Comparison of ENCODE assay signal across 9 cellular contexts in genomic region chr5:134026521-134027202, GRCh38. TPM values are rescaled to one million over a fixed set of nuclear protein-coding genes. Genes with fewer than 3 reads are reported as not detected.
A peak's percentile ranks its signal among the peaks of the same experiment; 100 is the strongest.
DNase-seq lines count a peak whose midpoint lies in the region; ATAC-seq, FAIRE-seq and TF ChIP-seq lines count a peak whose summit lies in the region.
"Had no signal": no experiment of that assay in that cellular context is flagged by ENCODE, and none has a peak within 500 bp of the region (broad histone marks: within the 10 kb centered on the region; RNA-seq: fewer than 3 reads in every experiment).

No MANE protein-coding gene starts in this region.

- peaks cover 15% of the 10 kb centered on the region for H3F3A ChIP-seq in GM23248 (ENCODE audit: insufficient read depth)

- no peaks in the 10 kb centered on the region for H4K20me1 ChIP-seq in GM23248 (ENCODE audit: insufficient read depth)
- no peaks in the 10 kb centered on the region for H4K20me1 ChIP-seq in HepG2 (ENCODE audit: insufficient read depth, low read length)

- 67 to 68% methylated on average over 4 of the region's 4 CpGs for WGBS in GM23248 (ENCODE audit: low coverage in 1 of 2, low lambda C conversion rate in 2 of 2, missing lambda C conversion rate in 2 of 2), 2 experiments
- 20% methylated on average over 4 of the region's 4 CpGs for WGBS in HepG2 (ENCODE audit: low lambda C conversion rate)

- TF ChIP-seq CTCF in MCF 10A (IDR thresholded peaks at IDR 0.05; ENCODE audit: unreplicated experiment) (peak; percentile 45), HepG2 (CRISPR knock-in tag; IDR thresholded peaks at IDR 0.05) (peak; percentile 93)

- CTCF ChIA-PET in MCF 10A (lab: Yijun Ruan, JAX) (interaction anchor here (0.6 to 3.1 kb wide), 15 partner anchors 10 to 817 kb away, joined by 3 to 22 read pairs (median 5); no protein-coding TSS in a partner anchor), HepG2 (lab: Yijun Ruan, JAX; ENCODE audit: low intra/inter-chr PET ratio, low total read pairs) (interaction anchor here (1.0 to 4.3 kb wide), 5 partner anchors 12 to 120 kb away, joined by 3 to 47 read pairs (median 4); no protein-coding TSS in a partner anchor)

- BruUV-seq in MCF 10A (replicated peaks; lab: Mats Ljungman, UMichigan) (no TSS peak), HepG2 (replicated peaks; lab: Mats Ljungman, UMichigan) (no TSS peak)

- no peak overlapping the region for H3K9ac ChIP-seq in GM23248
- H3K9ac ChIP-seq in HepG2 (ENCODE audit: insufficient read depth, low read depth, low read length) = no peak overlapping the region

- peak; percentile 14 for DNase-seq in DMS79 (lab: John Stamatoyannopoulos, UW)
- peak; percentile 62 for DNase-seq in GM23248
- DNase-seq in NCI-H1436 treated with DMSO at 0.1 percent for 48 hours (lab: John Stamatoyannopoulos, UW) = peak; percentile 6
- peak in 1 of 3 donors; percentile 31 for DNase-seq in T-helper 17 cell
- DNase-seq in MCF 10A (ENCODE audit: unreplicated experiment) = peak; percentile 86
- DNase-seq in HepG2 (ENCODE audit: low spot score) = peak; percentile 75
- DNase-seq in ureter (ENCODE audit: low spot score) = peak; percentile 56

- H3K4me3 ChIP-seq in GM23248 (no peak overlapping the region), HepG2 (replicated peaks in 1 of 3; ENCODE audit: insufficient read depth in 1 of 3, low read depth in 2 of 3, low read length in 3 of 3) (no peak overlapping the region)

- no peak overlapping the region for H3K4me2 ChIP-seq in GM23248 (ENCODE audit: unreplicated experiment)
- peak overlapping the region; percentile 29; the same call in 1 of the 2 replicates for H3K4me2 ChIP-seq in HepG2 (ENCODE audit: low read depth, low read length)

- H3K79me2 ChIP-seq in GM23248 (ENCODE audit: insufficient read depth) (no peaks in the 10 kb centered on the region), HepG2 (ENCODE audit: insufficient read depth, low read length) (no peaks in the 10 kb centered on the region)

- peaks cover 11% of the 10 kb centered on the region for H3K27me3 Mint-ChIP-seq in T-helper 17 cell
- no peaks in the 10 kb centered on the region for H3K27me3 Mint-ChIP-seq in MCF 10A (ENCODE audit: insufficient read depth, unreplicated experiment)

- H3K36me3 ChIP-seq in GM23248 (ENCODE audit: low read depth) (no peaks in the 10 kb centered on the region), HepG2 (replicated peaks in 1 of 2; ENCODE audit: control insufficient read depth in 1 of 2, insufficient read depth in 2 of 2, low read length in 2 of 2) (no peaks in the 10 kb centered on the region)

- H3K27ac ChIP-seq in GM23248 (no peak overlapping the region), HepG2 (ENCODE audit: extremely low read length, insufficient read depth, low read length) (no peak overlapping the region)

- TF ChIP-seq EP300 in HepG2 (IDR thresholded peaks at IDR 0.05; ENCODE audit: low read depth in 2 of 2, low read length in 2 of 2) = no peak
- no peak for TF ChIP-seq EP300 in HepG2 (CRISPR knock-in tag; IDR thresholded peaks at IDR 0.05; ENCODE audit: borderline replicate concordance)

- H3K9me3 ChIP-seq in GM23248 (ENCODE audit: low read depth) (no peaks in the 10 kb centered on the region), T-helper 17 cell (ENCODE audit: control insufficient read depth, low read length, poor library complexity, severe bottlenecking) (no peaks in the 10 kb centered on the region), HepG2 (ENCODE audit: low read length) (no peaks in the 10 kb centered on the region)

- POLR2A ChIA-PET in MCF 10A (lab: Yijun Ruan, JAX) = interaction anchor here (0.6 kb wide), 1 partner anchor 1010 kb away, joined by 3 read pairs; no protein-coding TSS in a partner anchor
- POLR2A ChIA-PET in HepG2 (lab: Yijun Ruan, JAX) = interaction anchor here (0.5 to 2.2 kb wide), 14 partner anchors 9 to 149 kb away, joined by 3 to 13 read pairs (median 4); partner anchors contain the start of genes TCF7 and VDAC1

- H3K9me2 ChIP-seq in GM23248 (ENCODE audit: insufficient read depth) = no peaks in the 10 kb centered on the region

- no peak overlapping the region for H3K4me3 Mint-ChIP-seq in T-helper 17 cell
- no peak overlapping the region for H3K4me3 Mint-ChIP-seq in MCF 10A (ENCODE audit: unreplicated experiment)

- FAIRE-seq in HepG2 (lab: Jason Lieb, UNC) = peak; percentile 98
- FAIRE-seq: TTC549 had no signal

- intact Hi-C loops in MCF 10A (cut with micrococcal nuclease) = loop anchor here (1.0 kb wide), 1 partner anchor 114 kb away; no protein-coding TSS in a partner anchor
- intact Hi-C loops in HepG2 (cut with micrococcal nuclease; ENCODE audit: unreplicated experiment) = loop anchor here (1.0 kb wide), 1 partner anchor 12 kb away; no protein-coding TSS in a partner anchor

- H3K36me3 Mint-ChIP-seq in T-helper 17 cell (ENCODE audit: low read depth) (peaks cover 4% of the 10 kb centered on the region), MCF 10A (ENCODE audit: insufficient read depth, unreplicated experiment) (no peaks in the 10 kb centered on the region)

- TF ChIP-seq RAD21 in HepG2 (CRISPR knock-in tag; IDR thresholded peaks at IDR 0.05) = peak; percentile 79

- no peak overlapping the region for H3K27ac Mint-ChIP-seq in T-helper 17 cell
- no peak overlapping the region for H3K27ac Mint-ChIP-seq in MCF 10A (ENCODE audit: low read depth, unreplicated experiment)

- H3K27me3 ChIP-seq in GM23248 (replicated peaks; ENCODE audit: insufficient read depth) (peaks cover 19% of the 10 kb centered on the region; the same call in 1 of the 2 replicates), HepG2 (ENCODE audit: control insufficient read depth in 1 of 2, insufficient read depth in 2 of 2, low read length in 2 of 2) (no peaks in the 10 kb centered on the region)

- H3K9me3 Mint-ChIP-seq in MCF 10A (ENCODE audit: unreplicated experiment) = no peaks in the 10 kb centered on the region

- in situ Hi-C loops in GM23248 (cut with MboI) (no loop called here), HepG2 (cut with HindIII; ENCODE audit: extremely low pct_ligation_motif_present, low pct_unique_long_range_greater_than_20kb) (no loop called here)

- H2AFZ ChIP-seq in GM23248 = no peak overlapping the region
- H2AFZ ChIP-seq in HepG2 (ENCODE audit: low read length) = no peak overlapping the region

- H3K4me1 ChIP-seq in GM23248 (ENCODE audit: insufficient read depth) (peaks cover 19% of the 10 kb centered on the region), HepG2 (ENCODE audit: insufficient read depth, low read length) (peaks cover 15% of the 10 kb centered on the region)

- no peak for TF ChIP-seq POLR2A in HepG2 (IDR thresholded peaks at IDR 0.05; ENCODE audit: insufficient read depth in 1 of 2, low read depth in 2 of 2, low read length in 2 of 2)

- ATAC-seq in T-helper 17 cell (peak; percentile 99), HepG2 (peak; percentile 99), HG03457 (IDR thresholded peaks at IDR 0.05; ENCODE audit: unreplicated experiment) (no peak)

- H3K4me1 Mint-ChIP-seq in T-helper 17 cell = no peaks in the 10 kb centered on the region
- peaks cover 20% of the 10 kb centered on the region for H3K4me1 Mint-ChIP-seq in MCF 10A (ENCODE audit: insufficient read depth, unreplicated experiment)

RNA-seq across cellular contexts. Expression of gene VDAC1, which starts 21.9 kb away (rescaled TPM):
- 329 and 332 TPM in 2 replicates for total RNA-seq in GM23248 (2014; rRNA removed; shearing (Covaris generic))
- polyA plus RNA-seq in GM23248 (2016; fragmentation: Nextera tagmentation; extraction: Ambion mirVana) = 318 and 337 TPM in 2 replicates
- 10 to 100 TPM; 58.1 to 71.4 TPM for total RNA-seq in T-helper 17 cell
- total RNA-seq in MCF 10A (2022) = 262 and 334 TPM in 2 replicates
- total RNA-seq in HepG2 (2016; rRNA removed; fragmentation: Illumina TruSeq; extraction: Trizol) = 380 and 481 TPM in 2 replicates
- 142 and 143 TPM in 2 replicates for total RNA-seq in HepG2 (2016; cell fraction: cytosol; rRNA removed; fragmentation: Illumina TruSeq; extraction: Trizol; ENCODE audit: low read depth)
- total RNA-seq in HepG2 (2016; cell fraction: insoluble cytoplasmic fraction; rRNA removed; fragmentation: Illumina TruSeq; extraction: Trizol) = 391 and 476 TPM in 2 replicates
- total RNA-seq in HepG2 (2016; cell fraction: membrane; rRNA removed; fragmentation: Illumina TruSeq; extraction: Trizol) = 267 and 273 TPM in 2 replicates
- total RNA-seq in HepG2 (2016; cell fraction: nucleus; rRNA removed; fragmentation: Illumina TruSeq; extraction: Trizol) = 160 and 168 TPM in 2 replicates
- 112 and 119 TPM in 2 replicates for polyA plus RNA-seq in HepG2 (2011; rRNA removed)
- 99.4 and 136 TPM in 2 replicates for polyA plus RNA-seq in HepG2 (2011; cell fraction: cytosol; rRNA removed)
- polyA plus RNA-seq in HepG2 (2011; cell fraction: nucleus; rRNA removed) = 68.8 and 87.6 TPM in 2 replicates
- polyA plus RNA-seq in HepG2 (2012) = 283 and 305 TPM in 2 replicates
- 122 and 132 TPM in 2 replicates for polyA plus RNA-seq in HepG2 (2016; cell fraction: cytosol; fragmentation: Illumina TruSeq; extraction: Trizol; ENCODE audit: low read depth)
- polyA plus RNA-seq in HepG2 (2016; cell fraction: insoluble cytoplasmic fraction; fragmentation: Illumina TruSeq; extraction: Trizol; ENCODE audit: low read depth) = 522 and 545 TPM in 2 replicates
- 196 and 202 TPM in 2 replicates for polyA plus RNA-seq in HepG2 (2016; cell fraction: membrane; fragmentation: Illumina TruSeq; extraction: Trizol; ENCODE audit: low read depth)
- polyA plus RNA-seq in HepG2 (2016; cell fraction: nucleus; fragmentation: Illumina TruSeq; extraction: Trizol; ENCODE audit: insufficient read depth, low read depth) = 247 and 250 TPM in 2 replicates
- 53.4 and 93.5 TPM in 2 replicates for polyA minus RNA-seq in HepG2 (2011; rRNA and poly(A)+ RNA removed; ENCODE audit: low replicate concordance)
- 105 and 139 TPM in 2 replicates for polyA minus RNA-seq in HepG2 (2011; cell fraction: cytosol; rRNA and poly(A)+ RNA removed)
- 59.4 and 73.6 TPM in 2 replicates for polyA minus RNA-seq in HepG2 (2011; cell fraction: nucleus; rRNA and poly(A)+ RNA removed)
- 167 TPM for total RNA-seq in ureter

RNA-seq across cellular contexts. Expression of gene C5orf15, which starts 58.2 kb away (rescaled TPM):
- total RNA-seq in GM23248 (2014; rRNA removed; shearing (Covaris generic)) = 126 and 128 TPM in 2 replicates
- polyA plus RNA-seq in GM23248 (2016; fragmentation: Nextera tagmentation; extraction: Ambion mirVana) (121 and 122 TPM in 2 replicates), HepG2 (2011; rRNA removed) (82.7 and 84.1 TPM in 2 replicates)
- total RNA-seq in T-helper 17 cell (10 to 100 TPM; 12.1 to 13.5 TPM), MCF 10A (2022) (35.1 and 53.2 TPM in 2 replicates), HepG2 (2016; rRNA removed; fragmentation: Illumina TruSeq; extraction: Trizol) (35.7 and 58.5 TPM in 2 replicates), ureter (28.0 TPM)
- 5.8 and 7.0 TPM in 2 replicates for total RNA-seq in HepG2 (2016; cell fraction: cytosol; rRNA removed; fragmentation: Illumina TruSeq; extraction: Trizol; ENCODE audit: low read depth)
- total RNA-seq in HepG2 (2016; cell fraction: insoluble cytoplasmic fraction; rRNA removed; fragmentation: Illumina TruSeq; extraction: Trizol) = 32.4 and 58.3 TPM in 2 replicates
- total RNA-seq in HepG2 (2016; cell fraction: membrane; rRNA removed; fragmentation: Illumina TruSeq; extraction: Trizol) = 14.0 and 15.0 TPM in 2 replicates
- 50.5 and 53.2 TPM in 2 replicates for total RNA-seq in HepG2 (2016; cell fraction: nucleus; rRNA removed; fragmentation: Illumina TruSeq; extraction: Trizol)
- polyA plus RNA-seq in HepG2 (2011; cell fraction: cytosol; rRNA removed) = 55.7 and 70.1 TPM in 2 replicates
- 26.9 and 28.5 TPM in 2 replicates for polyA plus RNA-seq in HepG2 (2011; cell fraction: nucleus; rRNA removed)
- polyA plus RNA-seq in HepG2 (2012) = 50.8 and 57.3 TPM in 2 replicates
- 4.5 and 5.3 TPM in 2 replicates for polyA plus RNA-seq in HepG2 (2016; cell fraction: cytosol; fragmentation: Illumina TruSeq; extraction: Trizol; ENCODE audit: low read depth)
- polyA plus RNA-seq in HepG2 (2016; cell fraction: insoluble cytoplasmic fraction; fragmentation: Illumina TruSeq; extraction: Trizol; ENCODE audit: low read depth) = 54.9 and 56.5 TPM in 2 replicates
- 13.6 and 14.8 TPM in 2 replicates for polyA plus RNA-seq in HepG2 (2016; cell fraction: membrane; fragmentation: Illumina TruSeq; extraction: Trizol; ENCODE audit: low read depth)
- 125 and 131 TPM in 2 replicates for polyA plus RNA-seq in HepG2 (2016; cell fraction: nucleus; fragmentation: Illumina TruSeq; extraction: Trizol; ENCODE audit: insufficient read depth, low read depth)
- 27.4 and 37.7 TPM in 2 replicates for polyA minus RNA-seq in HepG2 (2011; rRNA and poly(A)+ RNA removed; ENCODE audit: low replicate concordance)
- polyA minus RNA-seq in HepG2 (2011; cell fraction: cytosol; rRNA and poly(A)+ RNA removed) = 57.0 and 75.9 TPM in 2 replicates
- polyA minus RNA-seq in HepG2 (2011; cell fraction: nucleus; rRNA and poly(A)+ RNA removed) = 20.3 and 34.9 TPM in 2 replicates
